8 cellular contexts compared by ENCODE assay signal in genomic region chr1:155017021-155017945, GRCh38. TPM values are rescaled to one million over a fixed set of nuclear protein-coding genes. Genes with fewer than 3 reads are reported as not detected.
DNase-seq lines count a peak whose midpoint lies in the region; ATAC-seq, FAIRE-seq and TF ChIP-seq lines count a peak whose summit lies in the region.

No MANE protein-coding gene starts in this region.

- H3K9me3 ChIP-seq in endodermal cell (ENCODE audit: control insufficient read depth, low read length): no peaks in the 10 kb centered on the region

- H3K36me3 Mint-ChIP-seq in endodermal cell (ENCODE audit: low read depth): peaks cover 14% of the 10 kb centered on the region
- no peaks in the 10 kb centered on the region for H3K36me3 Mint-ChIP-seq in mesothelial cell of epicardium

- H3K9me3 Mint-ChIP-seq in endodermal cell (no peaks in the 10 kb centered on the region), mesothelial cell of epicardium (no peaks in the 10 kb centered on the region)

- H3K27ac Mint-ChIP-seq in endodermal cell: peak overlapping the region; percentile 93
- H3K27ac Mint-ChIP-seq in mesothelial cell of epicardium: peak overlapping the region; percentile 66

- peak overlapping the region; percentile 34 for H3K9ac ChIP-seq in endodermal cell (ENCODE audit: extremely low read depth, low read length, poor library complexity, severe bottlenecking)

- H3K27me3 Mint-ChIP-seq in endodermal cell (ENCODE audit: insufficient read depth) (peaks cover 5% of the 10 kb centered on the region), mesothelial cell of epicardium (ENCODE audit: low read depth) (no peaks in the 10 kb centered on the region)

- peak overlapping the region; percentile 53 for H3K4me3 ChIP-seq in endodermal cell (ENCODE audit: low read length)

- H3K27me3 ChIP-seq in endodermal cell (ENCODE audit: control insufficient read depth, insufficient read depth, low read length, poor library complexity, severe bottlenecking): no peaks in the 10 kb centered on the region

- no peaks in the 10 kb centered on the region for H3K4me1 ChIP-seq in endodermal cell (ENCODE audit: control insufficient read depth, insufficient read depth, low read length)

- peak; percentile 93 for DNase-seq in Ammon's horn (ENCODE audit: low spot score)
- peak; percentile 88 for DNase-seq in GM19239 (ENCODE audit: insufficient read length, low spot score)
- peak; percentile 84 for DNase-seq in NOMO-1 treated with DMSO at 0.1 percent for 48 hours (lab: John Stamatoyannopoulos, UW; ENCODE audit: unreplicated experiment)
- DNase-seq in activated CD8-positive, alpha-beta memory T cell treated with anti-CD3 and anti-CD28 coated beads, Interleukin-2, amount 50 U/mL, for 1 hour (ENCODE audit: extremely low read depth): peak; percentile 55
- DNase-seq in endodermal cell: peak; percentile 98
- peak; percentile 71 to 91 for DNase-seq in mesothelial cell of epicardium (ENCODE audit: low spot score in 2 of 2, unreplicated experiment in 2 of 2)
- DNase-seq in stimulated activated CD8-positive, alpha-beta memory T cell treated with anti-CD3 and anti-CD28 coated beads, Interleukin-15, amount 100 ng/mL, for 24 hours (ENCODE audit: low read depth): peak; percentile 80

- H3K4me3 Mint-ChIP-seq in endodermal cell (peak overlapping the region; percentile 47), mesothelial cell of epicardium (peak overlapping the region; percentile 56)

- peak; percentile 79 for ATAC-seq in HG03521 (IDR thresholded peaks at IDR 0.05; ENCODE audit: unreplicated experiment)

- 8 to 25% methylated on average over 8 to 49 of the region's 49 CpGs for WGBS in endodermal cell (ENCODE audit: insufficient coverage in 1 of 2, insufficient read length in 1 of 2), 2 experiments

- FAIRE-seq in GM19239 (lab: Jason Lieb, UNC): peak; percentile 85

- peak overlapping the region; percentile 54 for H3K27ac ChIP-seq in endodermal cell (ENCODE audit: low read depth, low read length)

- H3K4me1 Mint-ChIP-seq in endodermal cell: peaks cover 3% of the 10 kb centered on the region
- H3K4me1 Mint-ChIP-seq in mesothelial cell of epicardium: peaks cover 10% of the 10 kb centered on the region

- peak; percentile 100 for TF ChIP-seq CTCF in endodermal cell (conservative IDR thresholded peaks at IDR 0.05)
- TF ChIP-seq CTCF in mesothelial cell of epicardium (IDR thresholded peaks at IDR 0.05; ENCODE audit: unreplicated experiment): peak; percentile 87

- H3K36me3 ChIP-seq in endodermal cell (ENCODE audit: control insufficient read depth, insufficient read depth, low read length): peaks cover 10% of the 10 kb centered on the region

RNA-seq across cellular contexts. Expression of gene ZBTB7B, which starts 14.7 kb away (rescaled TPM):
- total RNA-seq in endodermal cell (10 to 100 TPM; 21.2 to 23.3 TPM), mesothelial cell of epicardium (19.9 to 21.7 TPM (median 21.7 TPM) in 3 replicates)
- polyA plus RNA-seq in endodermal cell (2013, experiment 1 of 2): 7.4 TPM
- 7.0 TPM for polyA plus RNA-seq in endodermal cell (2013, experiment 2 of 2)

RNA-seq across cellular contexts. Expression of gene DCST2, which starts 16.3 kb away (rescaled TPM):
- 1 to 10 TPM in 1 of 2 donors, under 1 TPM in 1; 0.44 to 2.0 TPM for total RNA-seq in endodermal cell
- polyA plus RNA-seq in endodermal cell (2013, experiment 1 of 2): 4.1 TPM
- polyA plus RNA-seq in endodermal cell (2013, experiment 2 of 2): 3.4 TPM
- 1.8 to 2.9 TPM (median 1.9 TPM) in 3 replicates for total RNA-seq in mesothelial cell of epicardium

RNA-seq across cellular contexts. Expression of gene DCST1, which starts 16.3 kb away (rescaled TPM):
- total RNA-seq in endodermal cell (not detected), mesothelial cell of epicardium (0.58 TPM in 1 of 3 replicates, not detected in the others)
- polyA plus RNA-seq in endodermal cell (2013, experiment 1 of 2): not detected
- not detected for polyA plus RNA-seq in endodermal cell (2013, experiment 2 of 2)

RNA-seq across cellular contexts. Expression of gene LENEP, which starts 23.9 kb away (rescaled TPM):
- total RNA-seq in endodermal cell (1 to 10 TPM in 1 of 2 donors, not detected in 1; 2.0 TPM), mesothelial cell of epicardium (0.49 to 1.3 TPM (median 0.87 TPM) in 3 replicates)
- polyA plus RNA-seq in endodermal cell (2013, experiment 1 of 2): not detected
- not detected for polyA plus RNA-seq in endodermal cell (2013, experiment 2 of 2)

RNA-seq across cellular contexts. Expression of gene ADAM15, which starts 33.8 kb away (rescaled TPM):
- total RNA-seq in endodermal cell (10 to 100 TPM; 13.4 to 16.5 TPM), mesothelial cell of epicardium (32.7 to 36.1 TPM (median 36.1 TPM) in 3 replicates)
- 26.5 TPM for polyA plus RNA-seq in endodermal cell (2013, experiment 1 of 2)
- 27.3 TPM for polyA plus RNA-seq in endodermal cell (2013, experiment 2 of 2)

Comparison
In these comparisons a context has a peak if more than half of its experiments do, and no peak if none do; other contexts are left out.
1. Peak in every context shown above with its lines: DNase-seq, ATAC-seq, H3K4me3 ChIP-seq and H3K27ac ChIP-seq.